ENCODE assay signal across 25 cellular contexts in genomic region chr4:156571146-156571545, GRCh38.
DNase-seq lines count a peak whose midpoint lies in the region; ATAC-seq, FAIRE-seq and TF ChIP-seq lines count a peak whose summit lies in the region.
"Had no signal": no experiment of that assay in that cellular context is flagged by ENCODE, and none has a peak within 500 bp of the region (broad histone marks: within the 10 kb centered on the region; RNA-seq: fewer than 3 reads in every experiment).

No MANE protein-coding gene starts in this region.

- no peak overlapping the region for H3K4me2 ChIP-seq in osteoblast (ENCODE audit: insufficient read depth, low read length)

- no peaks in the 10 kb centered on the region for H3K79me2 ChIP-seq in osteoblast (ENCODE audit: insufficient read depth, low read length)

- H3K27me3 ChIP-seq in left ventricle myocardium inferior (ENCODE audit: low read depth) = no peaks in the 10 kb centered on the region
- H3K27me3 ChIP-seq in osteoblast (ENCODE audit: insufficient read depth, low read length) = no peaks in the 10 kb centered on the region
- H3K27me3 ChIP-seq: SJSA1 had no signal

- no peak for FAIRE-seq in kidney (lab: Jason Lieb, UNC)
- FAIRE-seq: GM18507, H54, HepG2 had no signal

- no peaks in the 10 kb centered on the region for H3K9me3 ChIP-seq in left ventricle myocardium inferior (replicated peaks)
- H3K9me3 ChIP-seq in osteoblast (ENCODE audit: low read depth, low read length) = no peaks in the 10 kb centered on the region
- no peaks in the 10 kb centered on the region for H3K9me3 ChIP-seq in kidney (ENCODE audit: control insufficient read depth in 1 of 2, low read length in 2 of 2)
- H3K9me3 ChIP-seq: SJSA1 had no signal

- H4K20me1 ChIP-seq in osteoblast (ENCODE audit: insufficient read depth, low read length) = no peaks in the 10 kb centered on the region

- no peaks in the 10 kb centered on the region for H3K36me3 ChIP-seq in left ventricle myocardium inferior
- no peaks in the 10 kb centered on the region for H3K36me3 ChIP-seq in osteoblast (ENCODE audit: insufficient read depth, low read length)
- no peaks in the 10 kb centered on the region for H3K36me3 ChIP-seq in kidney (ENCODE audit: control insufficient read depth in 1 of 2, insufficient read depth in 2 of 2, low read length in 2 of 2)
- H3K36me3 ChIP-seq: SJSA1 had no signal

- H3K4me1 ChIP-seq in left ventricle myocardium inferior = no peaks in the 10 kb centered on the region
- peaks cover 5% of the 10 kb centered on the region for H3K4me1 ChIP-seq in osteoblast (ENCODE audit: insufficient read depth, low read length)
- no peaks in the 10 kb centered on the region for H3K4me1 ChIP-seq in kidney (ENCODE audit: control insufficient read depth in 1 of 2, insufficient read depth in 1 of 2, low read depth in 1 of 2, low read length in 2 of 2)
- H3K4me1 ChIP-seq: SJSA1 had no signal

- H3K9ac ChIP-seq in kidney (ENCODE audit: low read length in 2 of 2) = no peak overlapping the region

- intact Hi-C loops in left ventricle myocardium inferior (cut with micrococcal nuclease) = no loop called here
- intact Hi-C loops in kidney (cut with DNase I) = no loop called here

- H3K4me3 ChIP-seq in left ventricle myocardium inferior (no peak overlapping the region), osteoblast (ENCODE audit: insufficient read depth, low read length) (no peak overlapping the region), kidney (ENCODE audit: low read length in 2 of 2) (no peak overlapping the region)
- H3K4me3 ChIP-seq: SJSA1 had no signal

- TF ChIP-seq CTCF in left ventricle myocardium inferior (IDR thresholded peaks at IDR 0.05; ENCODE audit: borderline replicate concordance) = no peak
- no peak for TF ChIP-seq CTCF in osteoblast (IDR thresholded peaks at IDR 0.05; ENCODE audit: extremely low read depth, low read depth, low read length)
- no peak for TF ChIP-seq CTCF in kidney (IDR thresholded peaks at IDR 0.05; ENCODE audit: borderline replicate concordance, extremely low read depth, insufficient read depth)

- H3K27ac ChIP-seq in left ventricle myocardium inferior (replicated peaks) = no peak overlapping the region
- H3K27ac ChIP-seq in osteoblast (ENCODE audit: low read depth, low read length) = no peak overlapping the region
- H3K27ac ChIP-seq in kidney (ENCODE audit: low read depth in 2 of 2, low read length in 2 of 2) = no peak overlapping the region
- H3K27ac ChIP-seq: 22Rv1, C4-2B, SJSA1 had no signal

- DNase-seq in DMS 273 (lab: John Stamatoyannopoulos, UW; ENCODE audit: unreplicated experiment) (peak; percentile 4), DMS 273 treated with DMSO at 0.1 percent for 48 hours (lab: John Stamatoyannopoulos, UW) (no peak), amniotic epithelial cell (ENCODE audit: low read depth) (peak; percentile 15), left ventricle myocardium inferior (peak; percentile 27), osteoblast (ENCODE audit: insufficient read length, low spot score, missing footprints) (peak; percentile 9), kidney (no peak), COLO668 (lab: John Stamatoyannopoulos, UW; ENCODE audit: unreplicated experiment) (no peak)
- DNase-seq: CD8-positive, alpha-beta T cell; DMS53; Karpas-422; NCI-H1092 treated with DMSO at 0.1 percent for 48 hours; NCI-H1436; NCI-H187; NCI-H446; NCI-H524 treated with DMSO at 0.1 percent for 48 hours; NCI-H82; NK-92 treated with Interleukin-12 subunit alpha and Interleukin-12 subunit beta, amount 100 ng/mL, for 24 hours; PC-3 had no signal

- ATAC-seq in GM21390 (IDR thresholded peaks at IDR 0.05; ENCODE audit: unreplicated experiment) = no peak
- ATAC-seq: CD8-positive, alpha-beta T cell; HepG2; PC-3 had no signal

- H2AFZ ChIP-seq in osteoblast (ENCODE audit: low read length) = no peak overlapping the region

Comparison
In these comparisons a context has a peak if more than half of its experiments do, and no peak if none do; other contexts are left out.
1. DNase-seq: peak in DMS 273 (single experiment), amniotic epithelial cell (single experiment), left ventricle myocardium inferior (single experiment) and osteoblast (single experiment); none in DMS 273 treated with DMSO at 0.1 percent for 48 hours (single experiment), kidney (single experiment) and COLO668 (single experiment).